ENCODE assay signal across 25 cellular contexts in the genomic region with DNA sequence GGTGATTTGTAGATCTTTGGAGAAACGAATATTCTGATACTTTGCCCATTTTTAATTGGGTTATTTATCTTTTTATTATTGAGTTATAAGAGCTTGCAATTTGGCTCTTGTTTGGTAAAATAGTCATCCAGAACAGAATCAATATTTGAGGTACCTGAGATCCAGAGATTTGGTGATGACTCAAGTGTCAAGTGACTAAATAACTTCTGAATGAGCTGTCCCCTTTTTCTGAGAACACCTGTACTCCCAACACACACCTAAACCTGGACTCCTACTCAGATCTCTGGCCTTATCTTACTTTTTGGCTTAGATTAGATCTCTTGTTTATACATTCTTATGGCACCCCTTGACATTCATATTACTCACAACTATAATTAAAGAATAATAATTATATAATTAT. TPM values are rescaled to one million over a fixed set of nuclear protein-coding genes. Genes with fewer than 3 reads are reported as not detected.
DNase-seq lines count a peak whose midpoint lies in the region; ATAC-seq and TF ChIP-seq lines count a peak whose summit lies in the region.
"Had no signal": no experiment of that assay in that cellular context is flagged by ENCODE, and none has a peak within 500 bp of the region (broad histone marks: within the 10 kb centered on the region; RNA-seq: fewer than 3 reads in every experiment).

No MANE protein-coding gene starts in this region.

- peak; percentile 53 for DNase-seq in DMS79 treated with DMSO at 0.1 percent for 48 hours (lab: John Stamatoyannopoulos, UW)
- no peak for DNase-seq in DMS79 (lab: John Stamatoyannopoulos, UW)
- DNase-seq in NCI-H2196 (lab: John Stamatoyannopoulos, UW; ENCODE audit: unreplicated experiment) = peak; percentile 50
- peak; percentile 55 for DNase-seq in RWPE1 (ENCODE audit: low spot score)
- DNase-seq in foreskin keratinocyte = peak in 1 of 2 donors; percentile 71
- no peak for DNase-seq in H4 (ENCODE audit: low spot score)
- DNase-seq: ACHN; BE2C; CD8-positive, alpha-beta memory T cell; DMS 273 treated with DMSO at 0.1 percent for 48 hours; GM23248; H9; HFFc6; NCI-H1092; NCI-H1417 treated with DMSO at 0.1 percent for 48 hours; NCI-H1694 treated with DMSO at 0.1 percent for 48 hours; NCI-H2081; NCI-H526 treated with DMSO at 0.1 percent for 48 hours; T-cell had no signal

- peaks cover 13% of the 10 kb centered on the region for H3K4me1 ChIP-seq in foreskin keratinocyte

- TF ChIP-seq CTCF in RWPE1 (conservative IDR thresholded peaks at IDR 0.05; ENCODE audit: low read depth) (no peak), foreskin keratinocyte (conservative IDR thresholded peaks at IDR 0.05) (no peak)

- no peak overlapping the region for H3K27ac ChIP-seq in RWPE1
- no peak overlapping the region for H3K27ac ChIP-seq in foreskin keratinocyte
- H3K27ac ChIP-seq: 22Rv1, GM23248, KMS-11, SJSA1 had no signal

- POLR2A ChIA-PET in RWPE1 (lab: Yijun Ruan, JAX; ENCODE audit: low non-redundant PET) = no interaction called here

- CTCF ChIA-PET in RWPE1 (lab: Yijun Ruan, JAX) = no interaction called here

- ATAC-seq in foreskin keratinocyte (peak; percentile 10), GM21825 (IDR thresholded peaks at IDR 0.05; ENCODE audit: unreplicated experiment) (no peak), HG03342 (IDR thresholded peaks at IDR 0.05; ENCODE audit: unreplicated experiment) (no peak)
- ATAC-seq: Right ventricle myocardium inferior, T-cell had no signal

- no peaks in the 10 kb centered on the region for H3K27me3 ChIP-seq in foreskin keratinocyte
- H3K27me3 ChIP-seq: BE2C, SJSA1 had no signal

RNA-seq across cellular contexts. Expression of gene TRA2B, which starts 3.1 kb away (rescaled TPM):
- total RNA-seq in foreskin keratinocyte = 151 and 167 TPM in 2 replicates
- 137 and 160 TPM in 2 replicates for polyA plus RNA-seq in foreskin keratinocyte
- total RNA-seq in H4 (2014; rRNA removed; shearing (Covaris generic)) = 336 and 367 TPM in 2 replicates

Comparison
In these comparisons a context has a peak if more than half of its experiments do, and no peak if none do; other contexts are left out.
1. DNase-seq: peak in DMS79 treated with DMSO at 0.1 percent for 48 hours (single experiment), NCI-H2196 (single experiment) and RWPE1 (single experiment); none in DMS79 (single experiment) and H4 (single experiment).